2 cellular contexts compared by ENCODE assay signal in genomic region chr12:56496704-56497103, GRCh38.
TF ChIP-seq lines count a peak whose summit lies in the region.

No MANE protein-coding gene starts in this region.

TF ChIP-seq in A549, 52 proteins besides CTCF, POLR2A, EP300 and RAD21:
- peak; percentile 24; the same call in 1 of the 3 replicates for TF ChIP-seq SMC3 (IDR thresholded peaks at IDR 0.05)

TF ChIP-seq in GM12878, 131 proteins besides CTCF, POLR2A, EP300 and RAD21:
- peak; percentile 37; the same call in 1 of the 2 replicates for TF ChIP-seq CREM (IDR thresholded peaks at IDR 0.05; ENCODE audit: low read depth)
